ENCODE assay signal across 9 cellular contexts in the genomic region with DNA sequence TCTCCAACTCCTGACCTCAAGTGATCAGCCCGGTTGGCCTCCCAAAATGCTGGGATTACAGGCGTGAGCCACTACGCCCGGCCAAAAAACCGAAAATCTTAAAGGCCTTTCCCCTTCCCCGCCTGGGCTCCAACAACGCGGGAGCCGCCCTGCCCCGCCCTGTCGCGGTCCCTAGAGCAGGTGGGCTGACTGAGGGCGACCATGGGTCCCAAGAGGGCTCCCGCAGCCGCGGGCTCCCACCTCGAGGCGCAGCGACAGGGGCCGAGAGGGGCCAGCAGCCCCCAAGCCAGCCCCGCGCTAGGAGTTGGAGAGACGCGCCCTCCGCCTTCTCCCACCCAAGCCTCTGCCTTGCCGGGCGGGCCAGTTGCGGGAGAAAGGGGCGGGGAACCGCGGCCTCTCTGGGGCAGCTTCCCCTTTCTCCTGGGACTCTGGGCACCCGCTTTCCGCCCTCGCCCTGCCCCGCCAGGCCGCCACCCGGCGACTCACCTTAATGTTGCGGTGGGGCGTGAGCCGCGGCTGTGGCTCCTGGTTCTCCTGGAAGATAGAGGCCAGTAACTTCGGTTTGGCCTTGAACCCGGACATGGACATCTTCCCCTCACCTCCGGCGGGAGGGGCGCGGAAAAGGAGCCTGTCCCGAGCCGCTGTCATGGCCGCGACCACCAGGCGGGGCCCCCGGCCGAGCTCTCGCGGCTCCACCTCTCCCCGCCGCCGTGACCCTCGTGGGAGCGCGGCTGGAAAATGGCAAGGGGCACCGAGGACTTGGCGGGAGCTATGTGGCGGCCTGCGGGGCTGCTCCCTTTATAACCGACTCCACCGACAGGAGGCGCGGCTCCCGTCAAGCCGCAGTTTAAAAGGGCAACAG. TPM values are rescaled to one million over a fixed set of nuclear protein-coding genes. Genes with fewer than 3 reads are reported as not detected.
DNase-seq lines count a peak whose midpoint lies in the region; ATAC-seq, FAIRE-seq and TF ChIP-seq lines count a peak whose summit lies in the region.
"Not testable (repeated sequence)": the region's sequence is repeated elsewhere in the genome, so short reads cannot be mapped to it uniquely, and the experiment has no call there.
"Had no signal": no experiment of that assay in that cellular context is flagged by ENCODE, and none has a peak within 500 bp of the region (broad histone marks: within the 10 kb centered on the region; RNA-seq: fewer than 3 reads in every experiment).

No MANE protein-coding gene starts in this region.

- TF ChIP-seq EP300 in K562 (IDR thresholded peaks at IDR 0.05; ENCODE audit: low read length) = not testable (repeated sequence)

- not testable (repeated sequence) for H3K4me2 ChIP-seq in DND-41 (ENCODE audit: insufficient read depth, low read length); PC-3 (ENCODE audit: low read length); K562 (ENCODE audit: insufficient read depth, low read length)

- H3K4me3 ChIP-seq in DND-41 (ENCODE audit: low read depth in 1 of 2, low read length in 2 of 2); PC-3 (ENCODE audit: low read length); K562; heart right ventricle; lung; psoas muscle; aorta (ENCODE audit: low read length in 2 of 2): not testable (repeated sequence)

- not testable (repeated sequence) for H3K27ac ChIP-seq in DND-41 (ENCODE audit: low read length); PC-3 (ENCODE audit: low read length); K562 (ENCODE audit: extremely low read depth, low read depth, low read length); heart right ventricle; lung (ENCODE audit: low read depth in 1 of 2, low read length in 1 of 2); psoas muscle; aorta (ENCODE audit: low read depth in 1 of 2, low read length in 2 of 2)

- ATAC-seq in DND-41 (ENCODE audit: insufficient read depth, low read depth) (peak; percentile 72), PC-3 (peak; percentile 71), K562 (peak; percentile 90), heart right ventricle (peak; percentile 55 to 84 (median 73)), lung (ENCODE audit: insufficient read depth, low FRiP score) (peak; percentile 83), psoas muscle (peak; percentile 32 to 63 (median 50)), aorta (ENCODE audit: low FRiP score) (peak; percentile 91)
- peak; percentile 80 for ATAC-seq in activated CD8-positive, alpha-beta T cell treated with anti-CD3 and anti-CD28 coated beads for 36 hours

- H3K27me3 ChIP-seq in DND-41 (ENCODE audit: insufficient read depth, low read length, poor library complexity); PC-3 (ENCODE audit: low read length); K562 (ENCODE audit: control insufficient read depth in 2 of 2, insufficient read depth in 2 of 2, low read length in 2 of 2); heart right ventricle; lung (ENCODE audit: control insufficient read depth, insufficient read depth); psoas muscle (ENCODE audit: insufficient read depth in 3 of 3, low read length in 2 of 3); aorta (ENCODE audit: control insufficient read depth in 1 of 2, insufficient read depth in 2 of 2, low read length in 1 of 2): not testable (repeated sequence)

- TF ChIP-seq POLR2A in K562 (conservative IDR thresholded peaks at IDR 0.05) = not testable (repeated sequence)

- not testable (repeated sequence) for H3K4me1 Mint-ChIP-seq in activated CD8-positive, alpha-beta T cell treated with anti-CD3 and anti-CD28 coated beads for 36 hours (ENCODE audit: low read depth)

- not testable (repeated sequence) for BruUV-seq in PC-3 (replicated peaks; lab: Mats Ljungman, UMichigan); K562 (replicated peaks; lab: Mats Ljungman, UMichigan)

- not testable (repeated sequence) for H3K9ac ChIP-seq in DND-41 (ENCODE audit: low read depth, low read length); PC-3 (ENCODE audit: low read length); K562 (ENCODE audit: insufficient read depth in 1 of 2, low read depth in 2 of 2, low read length in 2 of 2)

- not testable (repeated sequence) for H3K4me1 ChIP-seq in DND-41 (ENCODE audit: insufficient read depth, low read length); PC-3 (ENCODE audit: insufficient read depth, low read length); K562 (replicated peaks in 1 of 2; ENCODE audit: control insufficient read depth in 2 of 2, insufficient read depth in 2 of 2, low read length in 2 of 2); heart right ventricle; lung (ENCODE audit: control insufficient read depth in 2 of 2, insufficient read depth in 2 of 2, low read length in 2 of 2); psoas muscle; aorta (ENCODE audit: control insufficient read depth in 1 of 2, insufficient read depth in 2 of 2, low read length in 2 of 2)

- no CpG with 5 or more reads among the region's 73 CpGs for WGBS in K562 (ENCODE audit: insufficient coverage, low coverage, missing lambda C conversion rate)
- no CpG with 5 or more reads among the region's 73 CpGs for WGBS in heart right ventricle, 2 donors
- no CpG with 5 or more reads among the region's 73 CpGs for WGBS in lung, 2 donors
- no CpG with 5 or more reads among the region's 73 CpGs for WGBS in psoas muscle, 3 donors
- WGBS in aorta, 2 donors = no CpG with 5 or more reads among the region's 73 CpGs

- not testable (repeated sequence) for TF ChIP-seq RAD21 in K562 (CRISPR knock-in tag; conservative IDR thresholded peaks at IDR 0.05 in 1 of 2, IDR thresholded peaks at IDR 0.05 in 1 of 2)

- TF ChIP-seq CTCF in DND-41 (IDR thresholded peaks at IDR 0.05; ENCODE audit: borderline replicate concordance, extremely low read depth, low read length, poor library complexity, severe bottlenecking); PC-3 (conservative IDR thresholded peaks at IDR 0.05; ENCODE audit: low read depth, low read length); activated CD8-positive, alpha-beta T cell treated with anti-CD3 and anti-CD28 coated beads for 36 hours (IDR thresholded peaks at IDR 0.05); K562 (IDR thresholded peaks at IDR 0.05 in 2 of 3, conservative IDR thresholded peaks at IDR 0.05 in 1 of 3; ENCODE audit: insufficient read depth in 2 of 3, low read depth in 1 of 3, low read length in 3 of 3); heart right ventricle (IDR thresholded peaks at IDR 0.05); lung (IDR thresholded peaks at IDR 0.05; ENCODE audit: control extremely low read depth, extremely low read depth); psoas muscle (IDR thresholded peaks at IDR 0.05): not testable (repeated sequence)

- not testable (repeated sequence) for H3K27me3 Mint-ChIP-seq in activated CD8-positive, alpha-beta T cell treated with anti-CD3 and anti-CD28 coated beads for 36 hours

- not testable (repeated sequence) for H3K36me3 Mint-ChIP-seq in activated CD8-positive, alpha-beta T cell treated with anti-CD3 and anti-CD28 coated beads for 36 hours (ENCODE audit: low read depth)

- H2AFZ ChIP-seq in DND-41 (ENCODE audit: low read depth, low read length); PC-3 (ENCODE audit: low read length); K562 (ENCODE audit: low read depth, low read length): not testable (repeated sequence)

- not testable (repeated sequence) for H3K4me3 Mint-ChIP-seq in activated CD8-positive, alpha-beta T cell treated with anti-CD3 and anti-CD28 coated beads for 36 hours

- H3K27ac Mint-ChIP-seq in activated CD8-positive, alpha-beta T cell treated with anti-CD3 and anti-CD28 coated beads for 36 hours = not testable (repeated sequence)

- not testable (repeated sequence) for H3K36me3 ChIP-seq in DND-41 (ENCODE audit: insufficient read depth, low read length); PC-3 (ENCODE audit: low read depth, low read length); K562 (ENCODE audit: control insufficient read depth, insufficient read depth, low read length); heart right ventricle; lung (ENCODE audit: control insufficient read depth in 2 of 2, insufficient read depth in 2 of 2, low read length in 2 of 2); psoas muscle (ENCODE audit: insufficient read depth in 1 of 2, low read depth in 1 of 2); aorta (ENCODE audit: control insufficient read depth in 1 of 2, insufficient read depth in 2 of 2, low read length in 1 of 2)

- CTCF ChIA-PET in PC-3 (lab: Charles Lee); activated CD8-positive, alpha-beta T cell treated with anti-CD3 and anti-CD28 coated beads for 36 hours (lab: Charles Lee); K562 (lab: Yijun Ruan, JAX; ENCODE audit: low intra/inter-chr PET ratio): not testable (repeated sequence)

- H3K79me2 ChIP-seq in DND-41 (ENCODE audit: insufficient read depth, low read length); PC-3 (ENCODE audit: low read length); K562 (ENCODE audit: control insufficient read depth, insufficient read depth, low read length): not testable (repeated sequence)

- not testable (repeated sequence) for H3F3A ChIP-seq in PC-3 (ENCODE audit: low read length, unreplicated experiment)

- POLR2A ChIA-PET in PC-3 (lab: Charles Lee; ENCODE audit: unreplicated experiment); activated CD8-positive, alpha-beta T cell treated with anti-CD3 and anti-CD28 coated beads for 36 hours (lab: Charles Lee); K562 (lab: Yijun Ruan, JAX): not testable (repeated sequence)

- not testable (repeated sequence) for H3K9me3 Mint-ChIP-seq in activated CD8-positive, alpha-beta T cell treated with anti-CD3 and anti-CD28 coated beads for 36 hours

- intact Hi-C loops in PC-3 (cut with micrococcal nuclease); activated CD8-positive, alpha-beta T cell treated with anti-CD3 and anti-CD28 coated beads for 36 hours (cut with micrococcal nuclease); K562 (cut with micrococcal nuclease); heart right ventricle (cut with DNase I); psoas muscle (cut with DNase I); aorta (cut with DNase I): not testable (repeated sequence)

- H3K9me3 ChIP-seq in DND-41 (ENCODE audit: insufficient read depth, low read length, severe bottlenecking); PC-3 (ENCODE audit: low read length); K562 (replicated peaks; ENCODE audit: control insufficient read depth, insufficient read depth, low read depth, low read length); heart right ventricle; lung (ENCODE audit: control insufficient read depth in 2 of 2, insufficient read depth in 1 of 2, low read length in 1 of 2); psoas muscle; aorta (ENCODE audit: control insufficient read depth, low read length): not testable (repeated sequence)

- H3K9me1 ChIP-seq in K562 (ENCODE audit: control insufficient read depth, insufficient read depth, low read length) = not testable (repeated sequence)

- not testable (repeated sequence) for H4K20me1 ChIP-seq in DND-41 (ENCODE audit: insufficient read depth, low read length); PC-3 (ENCODE audit: low read length); K562 (replicated peaks; ENCODE audit: control insufficient read depth, insufficient read depth, low read length)

- not testable (repeated sequence) for FAIRE-seq in K562 (lab: Jason Lieb, UNC)

- DNase-seq in DND-41; PC-3; activated CD8-positive, alpha-beta T cell treated with anti-CD3 and anti-CD28 coated beads for 36 hours; K562 (ENCODE audit: extremely low read depth in 1 of 4, low spot score in 3 of 4); heart right ventricle; lung (ENCODE audit: low spot score); psoas muscle; aorta: not testable (repeated sequence)

- in situ Hi-C loops in K562 (cut with MboI) = not testable (repeated sequence)

- not testable (repeated sequence) for H3K9me2 ChIP-seq in PC-3 (replicated peaks; ENCODE audit: low read length)

RNA-seq across cellular contexts. Expression of gene GOLGA8O, which starts 21.1 kb away (rescaled TPM):
- total RNA-seq in PC-3 (2014; rRNA removed) (0.47 TPM in 1 of 2 replicates, not detected in the other), K562 (2014; rRNA removed) (0.24 TPM in 1 of 2 replicates, not detected in the other), K562 (2014; rRNA removed; fragmentation: Illumina TruSeq; extraction: Trizol) (not detected in 2 replicates), K562 (2015; rRNA removed; fragmentation: Illumina TruSeq; extraction: Trizol) (0.15 TPM in 1 of 2 replicates, not detected in the other), K562 (2021) (0.22 and 0.31 TPM in 2 replicates), heart right ventricle (1 to 10 TPM in 4 of 10 donors, under 1 TPM in 5, not detected in 1; 0.39 to 4.8 (median 0.72) TPM), lung (1 to 10 TPM in 1 of 2 donors, not detected in 1; 3.2 TPM), psoas muscle (1 to 10 TPM in 1 of 4 donors, under 1 TPM in 2, not detected in 1; 0.32 to 1.4 (median 0.48) TPM), aorta (10 to 100 TPM in 1 of 2 donors, 1 to 10 TPM in 1; 2.1 to 13.0 TPM)
- total RNA-seq in activated CD8-positive, alpha-beta T cell treated with anti-CD3 and anti-CD28 coated beads for 36 hours = 1 to 10 TPM; 1.1 to 1.7 TPM
- 0.51 TPM in 1 of 2 replicates, not detected in the other for total RNA-seq in K562 (2011; cell fraction: chromatin; rRNA removed; ENCODE audit: low replicate concordance)
- 0.33 TPM in 1 of 2 replicates, not detected in the other for total RNA-seq in K562 (2011; cell fraction: nucleolus; rRNA removed)
- total RNA-seq in K562 (2011; cell fraction: nucleoplasm; rRNA removed) = not detected in 2 replicates
- polyA plus RNA-seq in K562 (2011; rRNA removed) (0.04 TPM in 2 replicates), K562 (2014; fragmentation: Illumina TruSeq; extraction: Trizol) (0.15 TPM in 1 of 2 replicates, not detected in the other), K562 (2014; fragmentation: Nextera tagmentation; extraction: Ambion mirVana) (not detected), K562 (2014; rRNA removed) (0.04 TPM in 1 of 2 replicates, not detected in the other), heart right ventricle (1 to 10 TPM in 1 of 2 donors, under 1 TPM in 1; 0.14 to 1.1 TPM), lung (under 1 TPM; 0.22 to 0.42 TPM), psoas muscle (under 1 TPM; 0.05 to 0.08 (median 0.07) TPM), aorta (1 to 10 TPM; 1.4 to 4.0 TPM)
- polyA plus RNA-seq in K562 (2011; cell fraction: cytosol; rRNA removed) = not detected in 2 replicates
- 0.18 and 0.22 TPM in 2 replicates for polyA plus RNA-seq in K562 (2011; cell fraction: nucleus; rRNA removed)
- 0.12 and 0.19 TPM in 2 replicates for polyA plus RNA-seq in K562 (2012)
- polyA minus RNA-seq in K562 (2011; rRNA and poly(A)+ RNA removed) = not detected in 2 replicates
- polyA minus RNA-seq in K562 (2011; cell fraction: cytosol; rRNA and poly(A)+ RNA removed) = not detected in 2 replicates
- 0.13 TPM in 1 of 2 replicates, not detected in the other for polyA minus RNA-seq in K562 (2011; cell fraction: nucleus; rRNA and poly(A)+ RNA removed)
- polyA plus RNA-seq: CD4-positive, alpha-beta memory T cell had no signal

RNA-seq across cellular contexts. Expression of gene GOLGA8K, which starts 31.2 kb away (rescaled TPM):
- total RNA-seq in PC-3 (2014; rRNA removed) (1.2 TPM in 1 of 2 replicates, not detected in the other), K562 (2014; rRNA removed) (not detected in 2 replicates), K562 (2014; rRNA removed; fragmentation: Illumina TruSeq; extraction: Trizol) (not detected in 2 replicates), K562 (2015; rRNA removed; fragmentation: Illumina TruSeq; extraction: Trizol) (not detected in 2 replicates), K562 (2021) (not detected in 2 replicates), heart right ventricle (under 1 TPM in 6 of 10 donors, not detected in 4; 0.23 to 1.00 (median 0.49) TPM), lung (1 to 10 TPM in 1 of 2 donors, under 1 TPM in 1; 0.65 to 2.5 TPM), psoas muscle (under 1 TPM in 2 of 4 donors, not detected in 2; 0.22 to 0.30 TPM), aorta (1 to 10 TPM; 3.1 to 10.0 TPM)
- under 1 TPM; 0.29 to 0.49 TPM for total RNA-seq in activated CD8-positive, alpha-beta T cell treated with anti-CD3 and anti-CD28 coated beads for 36 hours
- total RNA-seq in K562 (2011; cell fraction: chromatin; rRNA removed; ENCODE audit: low replicate concordance) = not detected in 2 replicates
- total RNA-seq in K562 (2011; cell fraction: nucleolus; rRNA removed) = not detected in 2 replicates
- not detected in 2 replicates for total RNA-seq in K562 (2011; cell fraction: nucleoplasm; rRNA removed)
- polyA plus RNA-seq in K562 (2011; rRNA removed) (not detected in 2 replicates), K562 (2014; fragmentation: Illumina TruSeq; extraction: Trizol) (not detected in 2 replicates), K562 (2014; fragmentation: Nextera tagmentation; extraction: Ambion mirVana) (not detected), K562 (2014; rRNA removed) (0.32 TPM in 1 of 2 replicates, not detected in the other), heart right ventricle (under 1 TPM; 0.12 to 0.51 TPM), lung (under 1 TPM; 0.30 to 0.41 TPM), psoas muscle (under 1 TPM; 0.03 to 0.07 (median 0.03) TPM), aorta (1 to 10 TPM in 1 of 2 donors, under 1 TPM in 1; 0.63 to 1.5 TPM)
- not detected in 2 replicates for polyA plus RNA-seq in K562 (2011; cell fraction: cytosol; rRNA removed)
- polyA plus RNA-seq in K562 (2011; cell fraction: nucleus; rRNA removed) = 0.07 TPM in 1 of 2 replicates, not detected in the other
- 0.10 TPM in 1 of 2 replicates, not detected in the other for polyA plus RNA-seq in K562 (2012)
- not detected in 2 replicates for polyA minus RNA-seq in K562 (2011; rRNA and poly(A)+ RNA removed)
- polyA minus RNA-seq in K562 (2011; cell fraction: cytosol; rRNA and poly(A)+ RNA removed) = not detected in 2 replicates
- polyA minus RNA-seq in K562 (2011; cell fraction: nucleus; rRNA and poly(A)+ RNA removed) = not detected in 2 replicates
- polyA plus RNA-seq: CD4-positive, alpha-beta memory T cell had no signal
